In the genomic region with DNA sequence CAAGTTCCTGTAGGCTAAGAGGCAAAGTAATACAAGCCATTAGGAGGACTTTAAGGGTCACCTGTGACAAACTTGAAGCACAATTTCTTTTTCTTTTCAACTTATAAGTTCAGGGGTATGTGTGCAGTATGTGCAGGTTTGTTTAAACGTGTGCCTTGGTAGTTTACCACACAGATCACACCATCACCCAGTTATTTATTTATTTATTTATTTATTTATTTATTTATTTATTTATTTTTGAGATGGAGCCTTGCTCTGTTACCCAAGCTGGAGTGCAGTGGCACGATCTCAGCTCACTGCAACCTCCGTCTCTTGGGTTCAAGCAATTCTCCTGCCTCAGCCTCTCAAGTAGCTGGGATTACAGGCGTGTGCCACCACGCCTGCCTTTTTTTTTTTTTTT, we compare ENCODE assay signal across 2 cellular contexts.
A peak's percentile ranks its signal among the peaks of the same experiment; 100 is the strongest.
DNase-seq lines count a peak whose midpoint lies in the region; ATAC-seq, FAIRE-seq and TF ChIP-seq lines count a peak whose summit lies in the region.
"Not testable (repeated sequence)": the region's sequence is repeated elsewhere in the genome, so short reads cannot be mapped to it uniquely, and the experiment has no call there.

No MANE protein-coding gene starts in this region.

- FAIRE-seq in A549 (lab: Jason Lieb, UNC) = not testable (repeated sequence)

- H3K27ac ChIP-seq in A549; HEK293 (ENCODE audit: extremely low read depth, low read depth, low read length): not testable (repeated sequence)

- not testable (repeated sequence) for H3K9me3 ChIP-seq in A549; HEK293 (ENCODE audit: control insufficient read depth, insufficient read depth, low read depth, low read length)

- not testable (repeated sequence) for H3K36me3 ChIP-seq in HEK293 (ENCODE audit: control insufficient read depth in 2 of 2, insufficient read depth in 1 of 2, low read length in 2 of 2)

- POLR2A ChIA-PET in A549 (lab: Yijun Ruan, JAX) = interaction anchor here (0.7 kb wide), 1 partner anchor 158 kb away, joined by 6 read pairs; no protein-coding TSS in a partner anchor
- POLR2A ChIA-PET in HEK293 (lab: Yijun Ruan, JAX) = not testable (repeated sequence)

- 45% methylated on average over 5 of the region's 5 CpGs for WGBS in A549 (ENCODE audit: missing lambda C conversion rate)

- DNase-seq in A549 (ENCODE audit: low read depth in 1 of 2, low spot score in 1 of 2) = not testable (repeated sequence)

- TF ChIP-seq POLR2A in A549 (IDR thresholded peaks at IDR 0.05; ENCODE audit: low read length) = not testable (repeated sequence)

- not testable (repeated sequence) for ATAC-seq in A549

- CTCF ChIA-PET in A549 (lab: Yijun Ruan, JAX) = interaction anchor here (0.5 kb wide), 1 partner anchor 334 kb away, joined by 3 read pairs; no protein-coding TSS in a partner anchor
- CTCF ChIA-PET in HEK293 (lab: Yijun Ruan, JAX) = not testable (repeated sequence)

- TF ChIP-seq EP300 in A549 (IDR thresholded peaks at IDR 0.05) = not testable (repeated sequence)

- H3K4me2 ChIP-seq in A549 = not testable (repeated sequence)

- not testable (repeated sequence) for TF ChIP-seq CTCF in A549 (IDR thresholded peaks at IDR 0.05); HEK293 (tag by site-specific recombination; IDR thresholded peaks at IDR 0.05)

- not testable (repeated sequence) for TF ChIP-seq RAD21 in A549 (conservative IDR thresholded peaks at IDR 0.05 in 1 of 2, IDR thresholded peaks at IDR 0.05 in 1 of 2)

- H3K4me1 ChIP-seq in A549; HEK293 (ENCODE audit: control insufficient read depth, insufficient read depth, low read length): not testable (repeated sequence)

- not testable (repeated sequence) for H3K4me3 ChIP-seq in A549; HEK293 (ENCODE audit: low read depth, low read length)

TF ChIP-seq in A549, 52 proteins besides CTCF, POLR2A, EP300 and RAD21:
- peak; percentile 92 for TF ChIP-seq ZC3H11A (IDR thresholded peaks at IDR 0.05)

TF ChIP-seq in HEK293, 187 proteins besides CTCF, POLR2A, EP300 and RAD21 (continues in another document):
- TF ChIP-seq ZNF138 (tag by site-specific recombination; IDR thresholded peaks at IDR 0.05; ENCODE audit: borderline replicate concordance) (peak; percentile 95; the same call in 1 of the 2 replicates), ZNF19 (tag by site-specific recombination; IDR thresholded peaks at IDR 0.05; ENCODE audit: low read depth) (0 out of 2 replicates have a peak, but pooled peaks have one; percentile 17), ZNF664 (tag by site-specific recombination; IDR thresholded peaks at IDR 0.05) (peak; percentile 71; the same call in 1 of the 2 replicates), ZXDB (tag by site-specific recombination; IDR thresholded peaks at IDR 0.05) (peak; percentile 78), ZNF266 (tag by site-specific recombination; IDR thresholded peaks at IDR 0.05; ENCODE audit: low read depth) (peak; percentile 82), GLI2 (tag by site-specific recombination; IDR thresholded peaks at IDR 0.05; ENCODE audit: borderline replicate concordance, low read depth) (peak; percentile 49; the same call in 1 of the 2 replicates), ZNF560 (tag by site-specific recombination; IDR thresholded peaks at IDR 0.05; ENCODE audit: borderline replicate concordance) (peak; percentile 69; the same call in 1 of the 2 replicates), ZNF223 (tag by site-specific recombination; IDR thresholded peaks at IDR 0.05) (0 out of 2 replicates have a peak, but pooled peaks have one; percentile 29), ZFP37 (tag by site-specific recombination; IDR thresholded peaks at IDR 0.05) (0 out of 2 replicates have a peak, but pooled peaks have one; percentile 35), ZNF404 (tag by site-specific recombination; IDR thresholded peaks at IDR 0.05) (0 out of 2 replicates have a peak, but pooled peaks have one; percentile 31), ZBTB8A (tag by site-specific recombination; IDR thresholded peaks at IDR 0.05) (peak; percentile 83), ZBTB21 (tag by site-specific recombination; IDR thresholded peaks at IDR 0.05) (peak; percentile 45; the same call in 1 of the 2 replicates), ZNF791 (tag by site-specific recombination; IDR thresholded peaks at IDR 0.05) (0 out of 2 replicates have a peak, but pooled peaks have one; percentile 14), ZNF558 (tag by site-specific recombination; IDR thresholded peaks at IDR 0.05) (peak; percentile 85), ZNF530 (tag by site-specific recombination; IDR thresholded peaks at IDR 0.05; ENCODE audit: low read depth) (0 out of 2 replicates have a peak, but pooled peaks have one; percentile 33), ZNF623 (tag by site-specific recombination; IDR thresholded peaks at IDR 0.05) (peak; percentile 84), ZNF302 (tag by site-specific recombination; IDR thresholded peaks at IDR 0.05; ENCODE audit: low read depth) (0 out of 2 replicates have a peak, but pooled peaks have one; percentile 60), ZNF510 (tag by site-specific recombination; IDR thresholded peaks at IDR 0.05; ENCODE audit: insufficient replicate concordance) (peak; percentile 73)
- TF ChIP-seq, protein P1, sequence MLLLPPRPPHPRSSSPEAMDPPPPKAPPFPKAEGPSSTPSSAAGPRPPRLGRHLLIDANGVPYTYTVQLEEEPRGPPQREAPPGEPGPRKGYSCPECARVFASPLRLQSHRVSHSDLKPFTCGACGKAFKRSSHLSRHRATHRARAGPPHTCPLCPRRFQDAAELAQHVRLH (tag by site-specific recombination; IDR thresholded peaks at IDR 0.05) = peak; percentile 78; the same call in 1 of the 2 replicates
- TF ChIP-seq, protein P2, sequence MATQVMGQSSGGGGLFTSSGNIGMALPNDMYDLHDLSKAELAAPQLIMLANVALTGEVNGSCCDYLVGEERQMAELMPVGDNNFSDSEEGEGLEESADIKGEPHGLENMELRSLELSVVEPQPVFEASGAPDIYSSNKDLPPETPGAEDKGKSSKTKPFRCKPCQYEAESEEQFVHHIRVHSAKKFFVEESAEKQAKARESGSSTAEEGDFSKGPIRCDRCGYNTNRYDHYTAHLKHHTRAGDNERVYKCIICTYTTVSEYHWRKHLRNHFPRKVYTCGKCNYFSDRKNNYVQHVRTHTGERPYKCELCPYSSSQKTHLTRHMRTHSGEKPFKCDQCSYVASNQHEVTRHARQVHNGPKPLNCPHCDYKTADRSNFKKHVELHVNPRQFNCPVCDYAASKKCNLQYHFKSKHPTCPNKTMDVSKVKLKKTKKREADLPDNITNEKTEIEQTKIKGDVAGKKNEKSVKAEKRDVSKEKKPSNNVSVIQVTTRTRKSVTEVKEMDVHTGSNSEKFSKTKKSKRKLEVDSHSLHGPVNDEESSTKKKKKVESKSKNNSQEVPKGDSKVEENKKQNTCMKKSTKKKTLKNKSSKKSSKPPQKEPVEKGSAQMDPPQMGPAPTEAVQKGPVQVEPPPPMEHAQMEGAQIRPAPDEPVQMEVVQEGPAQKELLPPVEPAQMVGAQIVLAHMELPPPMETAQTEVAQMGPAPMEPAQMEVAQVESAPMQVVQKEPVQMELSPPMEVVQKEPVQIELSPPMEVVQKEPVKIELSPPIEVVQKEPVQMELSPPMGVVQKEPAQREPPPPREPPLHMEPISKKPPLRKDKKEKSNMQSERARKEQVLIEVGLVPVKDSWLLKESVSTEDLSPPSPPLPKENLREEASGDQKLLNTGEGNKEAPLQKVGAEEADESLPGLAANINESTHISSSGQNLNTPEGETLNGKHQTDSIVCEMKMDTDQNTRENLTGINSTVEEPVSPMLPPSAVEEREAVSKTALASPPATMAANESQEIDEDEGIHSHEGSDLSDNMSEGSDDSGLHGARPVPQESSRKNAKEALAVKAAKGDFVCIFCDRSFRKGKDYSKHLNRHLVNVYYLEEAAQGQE (tag by site-specific recombination; IDR thresholded peaks at IDR 0.05) = peak; percentile 80
- TF ChIP-seq, protein P3, sequence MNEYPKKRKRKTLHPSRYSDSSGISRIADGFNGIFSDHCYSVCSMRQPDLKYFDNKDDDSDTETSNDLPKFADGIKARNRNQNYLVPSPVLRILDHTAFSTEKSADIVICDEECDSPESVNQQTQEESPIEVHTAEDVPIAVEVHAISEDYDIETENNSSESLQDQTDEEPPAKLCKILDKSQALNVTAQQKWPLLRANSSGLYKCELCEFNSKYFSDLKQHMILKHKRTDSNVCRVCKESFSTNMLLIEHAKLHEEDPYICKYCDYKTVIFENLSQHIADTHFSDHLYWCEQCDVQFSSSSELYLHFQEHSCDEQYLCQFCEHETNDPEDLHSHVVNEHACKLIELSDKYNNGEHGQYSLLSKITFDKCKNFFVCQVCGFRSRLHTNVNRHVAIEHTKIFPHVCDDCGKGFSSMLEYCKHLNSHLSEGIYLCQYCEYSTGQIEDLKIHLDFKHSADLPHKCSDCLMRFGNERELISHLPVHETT (tag by site-specific recombination; IDR thresholded peaks at IDR 0.05) = 0 out of 2 replicates have a peak, but pooled peaks have one; percentile 48
- TF ChIP-seq, protein P4, sequence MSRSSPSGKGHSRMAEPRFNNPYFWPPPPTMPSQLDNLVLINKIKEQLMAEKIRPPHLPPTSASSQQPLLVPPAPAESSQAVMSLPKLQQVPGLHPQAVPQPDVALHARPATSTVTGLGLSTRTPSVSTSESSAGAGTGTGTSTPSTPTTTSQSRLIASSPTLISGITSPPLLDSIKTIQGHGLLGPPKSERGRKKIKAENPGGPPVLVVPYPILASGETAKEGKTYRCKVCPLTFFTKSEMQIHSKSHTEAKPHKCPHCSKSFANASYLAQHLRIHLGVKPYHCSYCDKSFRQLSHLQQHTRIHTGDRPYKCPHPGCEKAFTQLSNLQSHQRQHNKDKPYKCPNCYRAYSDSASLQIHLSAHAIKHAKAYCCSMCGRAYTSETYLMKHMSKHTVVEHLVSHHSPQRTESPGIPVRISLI (tag by site-specific recombination; IDR thresholded peaks at IDR 0.05) = 0 out of 2 replicates have a peak, but pooled peaks have one; percentile 19
- TF ChIP-seq, protein P5, sequence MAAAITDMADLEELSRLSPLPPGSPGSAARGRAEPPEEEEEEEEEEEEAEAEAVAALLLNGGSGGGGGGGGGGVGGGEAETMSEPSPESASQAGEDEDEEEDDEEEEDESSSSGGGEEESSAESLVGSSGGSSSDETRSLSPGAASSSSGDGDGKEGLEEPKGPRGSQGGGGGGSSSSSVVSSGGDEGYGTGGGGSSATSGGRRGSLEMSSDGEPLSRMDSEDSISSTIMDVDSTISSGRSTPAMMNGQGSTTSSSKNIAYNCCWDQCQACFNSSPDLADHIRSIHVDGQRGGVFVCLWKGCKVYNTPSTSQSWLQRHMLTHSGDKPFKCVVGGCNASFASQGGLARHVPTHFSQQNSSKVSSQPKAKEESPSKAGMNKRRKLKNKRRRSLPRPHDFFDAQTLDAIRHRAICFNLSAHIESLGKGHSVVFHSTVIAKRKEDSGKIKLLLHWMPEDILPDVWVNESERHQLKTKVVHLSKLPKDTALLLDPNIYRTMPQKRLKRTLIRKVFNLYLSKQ (tag by site-specific recombination; IDR thresholded peaks at IDR 0.05; ENCODE audit: borderline replicate concordance) = peak; percentile 88; the same call in 1 of the 2 replicates
